ENCODE assay signal across 23 cellular contexts in genomic region chr3:176354843-176355242, GRCh38.
"Had no signal": no experiment of that assay in that cellular context is flagged by ENCODE, and none has a peak within 500 bp of the region (broad histone marks: within the 10 kb centered on the region; RNA-seq: fewer than 3 reads in every experiment).

No MANE protein-coding gene starts in this region.

- H3K27ac ChIP-seq: left lung, lower lobe of right lung, neural progenitor cell, neutrophil, parathyroid adenoma, right atrium auricular region, right lobe of liver, suprapubic skin, thoracic aorta, tibial artery, upper lobe of right lung had no signal

- H3K4me3 ChIP-seq: left lung, lower lobe of right lung, neural progenitor cell, right atrium auricular region, right lobe of liver, suprapubic skin, thoracic aorta, tibial artery, upper lobe of right lung had no signal

- H3K4me1 ChIP-seq: left lung, lower lobe of right lung, neural progenitor cell, parathyroid adenoma, right atrium auricular region, right lobe of liver, suprapubic skin, upper lobe of right lung had no signal

- H3K9me3 ChIP-seq: lower lobe of right lung, neutrophil, right atrium auricular region, right lobe of liver, suprapubic skin, thoracic aorta, tibial artery, upper lobe of right lung had no signal

- H3K36me3 ChIP-seq: left lung, lower lobe of right lung, neural progenitor cell, neutrophil, right atrium auricular region, right lobe of liver, suprapubic skin, thoracic aorta, tibial artery, upper lobe of right lung had no signal

- DNase-seq: hypothalamus; immature natural killer cell; kidney; left colon; left lung; lower lobe of right lung; mammary epithelial cell; mesenchymal stem cell; naive thymus-derived CD8-positive, alpha-beta T cell; nephron progenitor cell; occipital lobe; right lobe of liver; stimulated activated CD4-positive, alpha-beta T cell treated with anti-CD3 and anti-CD28 coated beads, Interleukin-4, amount 100 ng/mL, for 24 hours; stimulated activated naive CD4-positive, alpha-beta T cell; tibial artery; trophoblast cell; upper lobe of right lung had no signal

- H3K9ac ChIP-seq: neural progenitor cell, parathyroid adenoma had no signal

- H3K27me3 ChIP-seq: left lung, neural progenitor cell, neutrophil, right atrium auricular region, right lobe of liver, suprapubic skin, tibial artery, upper lobe of right lung had no signal
